Comparison of ENCODE assay signal across 1 cellular context in genomic region chr5:173055983-173056782, GRCh38.
A peak's percentile ranks its signal among the peaks of the same experiment; 100 is the strongest.
TF ChIP-seq lines count a peak whose summit lies in the region.

CREBRF (plus strand) TSS chr5:173056352; CDS start chr5:173080776, 24,424 bp downstream.

TF ChIP-seq in K562, 482 proteins besides CTCF, POLR2A, EP300 and RAD21 (continued from another document and continues in another):
- TF ChIP-seq ZNF592 (IDR thresholded peaks at IDR 0.05) (no peak), ZNF274 (IDR thresholded peaks at IDR 0.05; ENCODE audit: borderline replicate concordance, low read depth, low read length) (no peak), GATA2 (CRISPR knock-in tag; IDR thresholded peaks at IDR 0.05) (no peak), NELFE (IDR thresholded peaks at IDR 0.05; ENCODE audit: insufficient read depth, insufficient read length) (no peak), HDAC6 (IDR thresholded peaks at IDR 0.05; ENCODE audit: low read depth, low read length) (no peak), NR2C1 (IDR thresholded peaks at IDR 0.05) (no peak), NR2C1 (tag; IDR thresholded peaks at IDR 0.05) (no peak), IRF1 (CRISPR knock-in tag; IDR thresholded peaks at IDR 0.05; ENCODE audit: borderline replicate concordance) (no peak), NKRF (IDR thresholded peaks at IDR 0.05; ENCODE audit: borderline replicate concordance) (peak; percentile 92), ZNF143 (CRISPR knock-in tag; IDR thresholded peaks at IDR 0.05) (no peak), ZSCAN32 (CRISPR knock-in tag; IDR thresholded peaks at IDR 0.05) (no peak), FOXM1 (IDR thresholded peaks at IDR 0.05; ENCODE audit: low read depth) (no peak), FOXM1 (CRISPR knock-in tag; IDR thresholded peaks at IDR 0.05; ENCODE audit: low read depth) (peak; percentile 58; the same call in 1 of the 2 replicates), CHD2 (IDR thresholded peaks at IDR 0.05; ENCODE audit: low read depth, low read length) (peak; percentile 78; the same call in 1 of the 2 replicates), ZNF830 (CRISPR knock-in tag; IDR thresholded peaks at IDR 0.05) (no peak), MED1 (CRISPR knock-in tag; IDR thresholded peaks at IDR 0.05; ENCODE audit: borderline replicate concordance) (no peak), ARID2 (IDR thresholded peaks at IDR 0.05) (no peak), CLOCK (CRISPR knock-in tag; IDR thresholded peaks at IDR 0.05; ENCODE audit: borderline replicate concordance) (peak; percentile 95), RFX1 (IDR thresholded peaks at IDR 0.05) (no peak), FOXJ3 (CRISPR knock-in tag; IDR thresholded peaks at IDR 0.05) (no peak), KDM1A (IDR thresholded peaks at IDR 0.05) (no peak), ARID3A (IDR thresholded peaks at IDR 0.05; ENCODE audit: borderline replicate concordance, low read depth, low read length) (no peak), CREB3 (tag; conservative IDR thresholded peaks at IDR 0.05; ENCODE audit: low read depth) (no peak), ETS1 (conservative IDR thresholded peaks at IDR 0.05; ENCODE audit: control insufficient read depth, low read depth, low read length) (peak; percentile 86), ZNF75A (CRISPR knock-in tag; IDR thresholded peaks at IDR 0.05) (no peak), ZKSCAN3 (CRISPR knock-in tag; IDR thresholded peaks at IDR 0.05) (no peak), USF1 (CRISPR knock-in tag; IDR thresholded peaks at IDR 0.05) (peak; percentile 99), PKNOX1 (IDR thresholded peaks at IDR 0.05) (peak; percentile 57), DIDO1 (tag; IDR thresholded peaks at IDR 0.05; ENCODE audit: low read depth) (no peak), ZNF175 (CRISPR knock-in tag; IDR thresholded peaks at IDR 0.05; ENCODE audit: low read depth) (0 out of 2 replicates have a peak, but pooled peaks have one; percentile 61), MTA1 (IDR thresholded peaks at IDR 0.05; ENCODE audit: borderline replicate concordance) (no peak; the same call in 1 of the 2 replicates), ZFP91 (CRISPR knock-in tag; IDR thresholded peaks at IDR 0.05) (no peak), HSF4 (CRISPR knock-in tag; IDR thresholded peaks at IDR 0.05; ENCODE audit: borderline replicate concordance) (no peak), CSDE1 (IDR thresholded peaks at IDR 0.05) (no peak), PYGO2 (tag; IDR thresholded peaks at IDR 0.05) (no peak), SMARCC2 (IDR thresholded peaks at IDR 0.05; ENCODE audit: low read depth) (no peak), ZNF280A (IDR thresholded peaks at IDR 0.05; ENCODE audit: low read depth, partially characterized antibody) (no peak), CREB5 (CRISPR knock-in tag; IDR thresholded peaks at IDR 0.05) (no peak), HNRNPK (IDR thresholded peaks at IDR 0.05; ENCODE audit: low read depth, low read length, poor library complexity, severe bottlenecking) (no peak)
